ENCODE assay signal across 20 cellular contexts in the genomic region with DNA sequence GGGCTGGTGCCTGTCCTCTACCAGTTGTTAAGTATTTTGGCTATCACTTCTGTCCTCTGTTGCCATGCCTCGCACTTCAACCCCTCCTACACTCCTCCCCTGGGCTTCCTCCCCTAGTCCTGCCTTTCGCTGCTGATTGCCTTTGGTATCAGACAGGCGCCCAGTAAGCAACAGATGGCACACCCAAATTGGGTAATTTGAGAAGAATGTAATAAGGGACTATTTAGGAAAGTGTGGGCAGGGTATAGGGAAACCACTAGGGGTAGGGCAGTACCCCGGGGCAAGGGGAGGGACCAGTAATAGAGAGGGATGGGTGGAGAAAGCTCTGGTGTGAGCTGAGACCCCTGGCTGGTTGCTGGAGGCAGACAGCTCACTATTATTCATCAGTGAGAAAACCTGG.
A peak's percentile ranks its signal among the peaks of the same experiment; 100 is the strongest.
DNase-seq lines count a peak whose midpoint lies in the region; ATAC-seq, FAIRE-seq and TF ChIP-seq lines count a peak whose summit lies in the region.
"Had no signal": no experiment of that assay in that cellular context is flagged by ENCODE, and none has a peak within 500 bp of the region (broad histone marks: within the 10 kb centered on the region; RNA-seq: fewer than 3 reads in every experiment).

No MANE protein-coding gene starts in this region.

- 86 to 95% methylated on average over 4 of the region's 4 CpGs for WGBS in thyroid gland, 2 donors

- FAIRE-seq in keratinocyte (lab: Jason Lieb, UNC) = peak; percentile 72
- FAIRE-seq: frontal cortex had no signal

- intact Hi-C loops in thyroid gland (cut with DNase I) = no loop called here
- intact Hi-C loops in left ventricle myocardium superior (cut with micrococcal nuclease) = no loop called here

- H3K27me3 ChIP-seq in keratinocyte (ENCODE audit: control insufficient read depth, extremely low read depth, insufficient read depth, low read length) (no peaks in the 10 kb centered on the region), thyroid gland (no peaks in the 10 kb centered on the region)
- H3K27me3 ChIP-seq: colonic mucosa, left lung, suprapubic skin had no signal

- H3K4me3 ChIP-seq in keratinocyte (ENCODE audit: control insufficient read depth in 2 of 3, extremely low read depth in 1 of 3, insufficient read depth in 2 of 3, low read depth in 1 of 3, low read length in 3 of 3) = no peak overlapping the region
- H3K4me3 ChIP-seq in thyroid gland (replicated peaks in 1 of 3) = no peak overlapping the region
- H3K4me3 ChIP-seq: colonic mucosa, left lung, suprapubic skin had no signal

- DNase-seq in ELF-1 (ENCODE audit: low read depth, low spot score) (peak; percentile 56), NCI-H1694 (lab: John Stamatoyannopoulos, UW) (peak; percentile 97), RWPE1 (ENCODE audit: low spot score) (peak; percentile 55), keratinocyte (ENCODE audit: low read depth, low spot score) (peak; percentile 80), thyroid gland (no peak), NCI-H146 treated with DMSO at 0.1 percent for 48 hours (lab: John Stamatoyannopoulos, UW; ENCODE audit: unreplicated experiment) (no peak), left ventricle myocardium superior (no peak)
- DNase-seq: activated effector memory CD4-positive, alpha-beta T cell treated with Interleukin-2 at 50 U/mL for 16 hours; amniotic stem cell; colonic mucosa; DMS153; left lung; NCI-H526; RPMI8226; stimulated activated CD4-positive, alpha-beta T cell treated with anti-CD3 and anti-CD28 coated beads, Interleukin-4, amount 100 ng/mL, for 24 hours; stimulated activated CD8-positive, alpha-beta memory T cell treated with anti-CD3 and anti-CD28 coated beads, Interleukin-4, amount 100 ng/mL, for 48 hours; T-helper 1 cell had no signal

- H3K79me2 ChIP-seq in keratinocyte (ENCODE audit: control insufficient read depth, insufficient read depth, low read length) = no peaks in the 10 kb centered on the region

- H4K20me1 ChIP-seq in keratinocyte (ENCODE audit: control insufficient read depth, extremely low read depth, insufficient read depth, low read length) = no peaks in the 10 kb centered on the region

- no peak for ATAC-seq in left ventricle myocardium superior
- ATAC-seq: activated CD4-positive, CD25-positive, alpha-beta regulatory T cell treated with anti-CD3 and anti-CD28 coated beads, Interleukin-2, amount 50 U/mL, for 24 hours; left lung had no signal

- H3K36me3 ChIP-seq in keratinocyte (ENCODE audit: control insufficient read depth in 2 of 2, extremely low read depth in 1 of 2, insufficient read depth in 2 of 2, low read length in 2 of 2) (no peaks in the 10 kb centered on the region), thyroid gland (no peaks in the 10 kb centered on the region)
- H3K36me3 ChIP-seq: colonic mucosa, left lung, suprapubic skin had no signal

- CTCF ChIA-PET in RWPE1 (lab: Yijun Ruan, JAX) = no interaction called here

- no peak for TF ChIP-seq CTCF in RWPE1 (conservative IDR thresholded peaks at IDR 0.05; ENCODE audit: low read depth)
- no peak for TF ChIP-seq CTCF in keratinocyte (optimal IDR thresholded peaks at IDR 0.05 in 1 of 3, IDR thresholded peaks at IDR 0.05 in 1 of 3, conservative IDR thresholded peaks at IDR 0.05 in 1 of 3; ENCODE audit: extremely low read depth in 1 of 3, insufficient read depth in 2 of 3, low read length in 3 of 3)
- no peak for TF ChIP-seq CTCF in thyroid gland (IDR thresholded peaks at IDR 0.05)

- H3K9me3 ChIP-seq in keratinocyte (ENCODE audit: control insufficient read depth, low read depth, low read length) (no peaks in the 10 kb centered on the region), thyroid gland (no peaks in the 10 kb centered on the region)
- H3K9me3 ChIP-seq: colonic mucosa, left lung, suprapubic skin had no signal

- H3K4me2 ChIP-seq in keratinocyte (ENCODE audit: control insufficient read depth, extremely low read depth, insufficient read depth, low read depth, low read length) = peak overlapping the region; percentile 25

- TF ChIP-seq POLR2A in thyroid gland (IDR thresholded peaks at IDR 0.05) = no peak

- H3K27ac ChIP-seq in RWPE1 (peak overlapping the region; percentile 38; the same call in 1 of the 2 replicates), keratinocyte (ENCODE audit: control insufficient read depth, insufficient read depth, low read length) (peak overlapping the region; percentile 70), thyroid gland (no peak overlapping the region)
- H3K27ac ChIP-seq: colonic mucosa, left lung, suprapubic skin had no signal

- H3K9me1 ChIP-seq in keratinocyte (ENCODE audit: control insufficient read depth, extremely low read depth, insufficient read depth, low read length) = no peaks in the 10 kb centered on the region

- H3K4me1 ChIP-seq in keratinocyte (ENCODE audit: control insufficient read depth, extremely low read depth, insufficient read depth, low read length) (peaks cover 34% of the 10 kb centered on the region), thyroid gland (no peaks in the 10 kb centered on the region)
- H3K4me1 ChIP-seq: colonic mucosa, left lung, suprapubic skin had no signal

- POLR2A ChIA-PET in RWPE1 (lab: Yijun Ruan, JAX; ENCODE audit: low non-redundant PET) = no interaction called here

- H3K9ac ChIP-seq in keratinocyte (ENCODE audit: control insufficient read depth, extremely low read depth, insufficient read depth, low read length) = peak overlapping the region; percentile 54

- no peak overlapping the region for H2AFZ ChIP-seq in keratinocyte (ENCODE audit: control insufficient read depth, low read length)

- dilution Hi-C loops in keratinocyte (cut with MboI; ENCODE audit: extremely low pct_ligation_motif_present, low sequenced_read_pairs) = no loop called here

Comparison
In these comparisons a context has a peak if more than half of its experiments do, and no peak if none do; other contexts are left out.
1. DNase-seq: peak in ELF-1 (single experiment), NCI-H1694 (single experiment), RWPE1 (single experiment) and keratinocyte (single experiment); none in thyroid gland (0 of 2), NCI-H146 treated with DMSO at 0.1 percent for 48 hours (single experiment) and left ventricle myocardium superior (single experiment).
2. H3K27ac ChIP-seq: peak in RWPE1 (single experiment) and keratinocyte (single experiment); none in thyroid gland (0 of 3).